In genomic region chr6:73506246-73506645, GRCh38 we compare ENCODE assay signal across 1 cellular context.
TF ChIP-seq lines count a peak whose summit lies in the region.

No MANE protein-coding gene starts in this region.

TF ChIP-seq in K562, 482 proteins besides CTCF, POLR2A, EP300 and RAD21 (continued from another document):
- peak; percentile 62; the same call in 1 of the 2 replicates for TF ChIP-seq ZBTB33 (CRISPR knock-in tag; IDR thresholded peaks at IDR 0.05)
TF ChIP-seq in K562: peak in this region for 2.
